ENCODE assay signal across 8 cellular contexts in the genomic region with DNA sequence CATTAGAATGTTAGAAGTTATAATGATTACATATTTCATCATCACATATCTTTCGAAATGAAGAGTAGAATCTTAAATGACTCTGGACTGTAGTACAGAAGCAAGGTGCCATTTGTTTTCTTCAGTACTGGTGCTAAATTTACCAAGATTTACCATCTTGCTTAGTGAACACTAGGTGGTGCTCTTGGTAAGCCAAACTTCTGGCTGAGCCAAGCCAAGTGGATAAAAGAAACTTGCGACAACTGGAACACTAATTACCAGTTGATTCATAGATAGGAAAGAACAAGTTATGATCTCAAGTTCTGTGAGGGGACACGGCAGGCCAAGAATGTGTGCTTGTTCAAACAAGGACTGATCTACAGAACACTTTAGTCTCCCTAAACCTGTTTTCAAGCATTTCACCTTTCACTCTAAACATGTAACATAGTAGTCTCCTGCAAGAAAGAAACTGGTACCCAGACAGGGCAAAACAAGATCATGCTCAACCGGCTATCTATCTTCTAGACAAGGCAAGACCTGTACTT. TPM values are rescaled to one million over a fixed set of nuclear protein-coding genes. Genes with fewer than 3 reads are reported as not detected.
DNase-seq lines count a peak whose midpoint lies in the region; ATAC-seq and TF ChIP-seq lines count a peak whose summit lies in the region.

No MANE protein-coding gene starts in this region.

- ATAC-seq in stimulated activated naive CD8-positive, alpha-beta T cell treated with anti-CD3 and anti-CD28 coated beads, Interleukin-15, amount 100 ng/mL, for 72 hours = peak; percentile 84

- H3K36me3 Mint-ChIP-seq in HFFc6 (ENCODE audit: low read depth) = peaks cover 16% of the 10 kb centered on the region

- TF ChIP-seq CTCF in GM12872 (IDR thresholded peaks at IDR 0.05; ENCODE audit: insufficient read depth, low read depth, low read length) = peak; percentile 69
- TF ChIP-seq CTCF in HFFc6 (IDR thresholded peaks at IDR 0.05) = peak; percentile 93

- no peaks in the 10 kb centered on the region for H3K27me3 Mint-ChIP-seq in HFFc6 (ENCODE audit: insufficient read depth)
- no peaks in the 10 kb centered on the region for H3K27me3 Mint-ChIP-seq in stimulated activated naive CD8-positive, alpha-beta T cell treated with anti-CD3 and anti-CD28 coated beads, Interleukin-15, amount 100 ng/mL, for 72 hours

- peaks cover 28% of the 10 kb centered on the region for H3K4me1 Mint-ChIP-seq in HFFc6 (ENCODE audit: low read depth)
- peaks cover 6% of the 10 kb centered on the region for H3K4me1 Mint-ChIP-seq in stimulated activated naive CD8-positive, alpha-beta T cell treated with anti-CD3 and anti-CD28 coated beads, Interleukin-15, amount 100 ng/mL, for 72 hours

- 0 out of 2 replicates have a peak overlapping the region, but pooled peaks have one; percentile 19 for H3K4me3 Mint-ChIP-seq in HFFc6
- no peak overlapping the region for H3K4me3 Mint-ChIP-seq in stimulated activated naive CD8-positive, alpha-beta T cell treated with anti-CD3 and anti-CD28 coated beads, Interleukin-15, amount 100 ng/mL, for 72 hours

- H3K27ac Mint-ChIP-seq in HFFc6 = peak overlapping the region; percentile 74
- no peak overlapping the region for H3K27ac Mint-ChIP-seq in stimulated activated naive CD8-positive, alpha-beta T cell treated with anti-CD3 and anti-CD28 coated beads, Interleukin-15, amount 100 ng/mL, for 72 hours

- no peaks in the 10 kb centered on the region for H3K9me3 Mint-ChIP-seq in HFFc6
- H3K9me3 Mint-ChIP-seq in stimulated activated naive CD8-positive, alpha-beta T cell treated with anti-CD3 and anti-CD28 coated beads, Interleukin-15, amount 100 ng/mL, for 72 hours = no peaks in the 10 kb centered on the region

- DNase-seq in AG08396 (ENCODE audit: low spot score) (peak; percentile 44), HFFc6 (peak; percentile 77), MV-4-11 (lab: John Stamatoyannopoulos, UW) (peak; percentile 65), SIG-M5 (lab: John Stamatoyannopoulos, UW) (peak; percentile 76), kidney tubule cell (ENCODE audit: low spot score) (peak; percentile 80)
- DNase-seq in central memory CD4-positive, alpha-beta T cell = peak; percentile 51
- peak in 1 of 2 donors; percentile 38 for DNase-seq in stimulated activated naive CD8-positive, alpha-beta T cell treated with anti-CD3 and anti-CD28 coated beads, Interleukin-15, amount 100 ng/mL, for 72 hours

RNA-seq across cellular contexts. Expression of a gene that starts 19.8 kb away (rescaled TPM):
- 10 to 100 TPM in 4 of 6 experiments, 1 to 10 TPM in 2; 8.4 to 12.6 (median 10.4) TPM for total RNA-seq in HFFc6 (2021; fragmentation: NEBNext Ultra II Directional; extraction: Animal tissue kit (Norgen Biotek cat#: 25700))

RNA-seq across cellular contexts. Expression of a gene that starts 20.2 kb away (rescaled TPM):
- total RNA-seq in HFFc6 (2021; fragmentation: NEBNext Ultra II Directional; extraction: Animal tissue kit (Norgen Biotek cat#: 25700)) = 10 to 100 TPM; 12.3 to 14.8 (median 14.2) TPM
